Comparison of ENCODE assay signal across 8 cellular contexts in genomic region chr12:121697093-121697698, GRCh38. TPM values are rescaled to one million over a fixed set of nuclear protein-coding genes. Genes with fewer than 3 reads are reported as not detected.
DNase-seq lines count a peak whose midpoint lies in the region; ATAC-seq and TF ChIP-seq lines count a peak whose summit lies in the region.

No MANE protein-coding gene starts in this region.

- TF ChIP-seq POLR2A in NB4 (IDR thresholded peaks at IDR 0.05; ENCODE audit: extremely low read depth, insufficient read length): no peak

- no peaks in the 10 kb centered on the region for H3K27me3 Mint-ChIP-seq in activated T-cell treated with anti-CD3 and anti-CD28 coated beads, Interleukin-2, amount 50 U/mL, for 72 hours (ENCODE audit: low read depth)
- no peaks in the 10 kb centered on the region for H3K27me3 Mint-ChIP-seq in progenitor cell of endocrine pancreas

- no peaks in the 10 kb centered on the region for H3K9me3 Mint-ChIP-seq in activated T-cell treated with anti-CD3 and anti-CD28 coated beads, Interleukin-2, amount 50 U/mL, for 72 hours
- H3K9me3 Mint-ChIP-seq in progenitor cell of endocrine pancreas (ENCODE audit: low read depth): no peaks in the 10 kb centered on the region

- peak; percentile 29 to 52 for DNase-seq in activated T-cell treated with anti-CD3 and anti-CD28 coated beads, Interleukin-2, amount 50 U/mL, for 72 hours
- no peak for DNase-seq in activated T-cell treated with anti-CD3 and anti-CD28 coated beads, Interleukin-2, amount 50 U/mL, for 48 hours
- DNase-seq in NB4 (ENCODE audit: low read depth): peak; percentile 68
- peak; percentile 63 for DNase-seq in fibroblast of mammary gland (ENCODE audit: low read depth)
- DNase-seq in progenitor cell of endocrine pancreas (ENCODE audit: low spot score, unreplicated experiment): no peak
- DNase-seq in activated CD4-positive, CD25-positive, alpha-beta regulatory T cell treated with anti-CD3 and anti-CD28 coated beads, Interleukin-2, amount 50 U/mL, for 72 hours: no peak

- H3K4me3 ChIP-seq in NB4 (ENCODE audit: low read depth, low read length) (no peak overlapping the region), fibroblast of mammary gland (ENCODE audit: control insufficient read depth, low read depth, low read length) (no peak overlapping the region)

- no peaks in the 10 kb centered on the region for H3K4me1 Mint-ChIP-seq in activated T-cell treated with anti-CD3 and anti-CD28 coated beads, Interleukin-2, amount 50 U/mL, for 72 hours (ENCODE audit: low read depth)
- no peaks in the 10 kb centered on the region for H3K4me1 Mint-ChIP-seq in progenitor cell of endocrine pancreas (ENCODE audit: low read depth)

- peak overlapping the region in 1 of 2 donors; percentile 31 for H3K4me3 Mint-ChIP-seq in activated T-cell treated with anti-CD3 and anti-CD28 coated beads, Interleukin-2, amount 50 U/mL, for 72 hours
- no peak overlapping the region for H3K4me3 Mint-ChIP-seq in progenitor cell of endocrine pancreas (ENCODE audit: low read depth)

- no peaks in the 10 kb centered on the region for H3K36me3 Mint-ChIP-seq in activated T-cell treated with anti-CD3 and anti-CD28 coated beads, Interleukin-2, amount 50 U/mL, for 72 hours (ENCODE audit: insufficient read depth in 2 of 2)
- H3K36me3 Mint-ChIP-seq in progenitor cell of endocrine pancreas (ENCODE audit: insufficient read depth): no peaks in the 10 kb centered on the region

- no peak overlapping the region for H3K27ac Mint-ChIP-seq in activated T-cell treated with anti-CD3 and anti-CD28 coated beads, Interleukin-2, amount 50 U/mL, for 72 hours
- no peak overlapping the region for H3K27ac Mint-ChIP-seq in progenitor cell of endocrine pancreas

- ATAC-seq in activated T-cell treated with anti-CD3 and anti-CD28 coated beads, Interleukin-2, amount 50 U/mL, for 72 hours (replicated peaks in 1 of 2): no peak
- ATAC-seq in SK-N-SH treated with all-trans-retinoic acid at 6 μM for 48 hours: peak; percentile 54
- no peak for ATAC-seq in HG03108 (IDR thresholded peaks at IDR 0.05; ENCODE audit: unreplicated experiment)

- TF ChIP-seq CTCF in NB4 (IDR thresholded peaks at IDR 0.05; ENCODE audit: low read depth, low read length) (peak; percentile 33), fibroblast of mammary gland (conservative IDR thresholded peaks at IDR 0.05; ENCODE audit: control insufficient read depth, insufficient read depth, low read depth, low read length) (peak; percentile 28), progenitor cell of endocrine pancreas (IDR thresholded peaks at IDR 0.05; ENCODE audit: unreplicated experiment) (peak; percentile 68)

TF ChIP-seq in SK-N-SH treated with all-trans-retinoic acid at 6 μM for 48 hours, 23 proteins besides CTCF, POLR2A, EP300 and RAD21:
- TF ChIP-seq BACH2 (CRISPR knock-in tag; IDR thresholded peaks at IDR 0.05; ENCODE audit: borderline replicate concordance) (no peak), ARNTL (CRISPR knock-in tag; IDR thresholded peaks at IDR 0.05; ENCODE audit: borderline replicate concordance, low read depth) (no peak), ZC3H10 (CRISPR knock-in tag; IDR thresholded peaks at IDR 0.05) (no peak), TCF4 (CRISPR knock-in tag; IDR thresholded peaks at IDR 0.05; ENCODE audit: borderline replicate concordance) (no peak), TOX (CRISPR knock-in tag; IDR thresholded peaks at IDR 0.05; ENCODE audit: borderline replicate concordance) (no peak), ZFP30 (CRISPR knock-in tag; IDR thresholded peaks at IDR 0.05) (no peak), OSR1 (CRISPR knock-in tag; IDR thresholded peaks at IDR 0.05) (no peak), GLIS3 (CRISPR knock-in tag; IDR thresholded peaks at IDR 0.05) (no peak), ZFP3 (CRISPR knock-in tag; IDR thresholded peaks at IDR 0.05) (no peak), TSHZ2 (CRISPR knock-in tag; IDR thresholded peaks at IDR 0.05) (no peak), PPARA (CRISPR knock-in tag; IDR thresholded peaks at IDR 0.05; ENCODE audit: borderline replicate concordance) (no peak), ZNF565 (CRISPR knock-in tag; conservative IDR thresholded peaks at IDR 0.05; ENCODE audit: low read depth) (no peak), RARB (CRISPR knock-in tag; IDR thresholded peaks at IDR 0.05) (no peak), CSRNP3 (CRISPR knock-in tag; IDR thresholded peaks at IDR 0.05) (no peak), CREB5 (CRISPR knock-in tag; IDR thresholded peaks at IDR 0.05; ENCODE audit: low read depth) (no peak), PATZ1 (CRISPR knock-in tag; IDR thresholded peaks at IDR 0.05; ENCODE audit: borderline replicate concordance) (no peak), ISL1 (CRISPR knock-in tag; IDR thresholded peaks at IDR 0.05) (no peak), CSDC2 (CRISPR knock-in tag; IDR thresholded peaks at IDR 0.05) (no peak)
TF ChIP-seq in SK-N-SH treated with all-trans-retinoic acid at 6 μM for 48 hours: peak in this region for 0.

RNA-seq across cellular contexts. Expression of gene TMEM120B, which starts 15.4 kb away (rescaled TPM):
- 10 to 100 TPM in 1 of 2 donors, 1 to 10 TPM in 1; 7.1 to 10.1 TPM for total RNA-seq in activated T-cell treated with anti-CD3 and anti-CD28 coated beads, Interleukin-2, amount 50 U/mL, for 72 hours
- 16.1 and 17.2 TPM in 2 replicates for total RNA-seq in progenitor cell of endocrine pancreas

RNA-seq across cellular contexts. Expression of gene MORN3, which starts 27.7 kb away (rescaled TPM):
- total RNA-seq in activated T-cell treated with anti-CD3 and anti-CD28 coated beads, Interleukin-2, amount 50 U/mL, for 72 hours: 1 to 10 TPM; 2.4 to 3.2 TPM
- total RNA-seq in progenitor cell of endocrine pancreas: 1.1 and 1.5 TPM in 2 replicates

Comparison
In these comparisons a context has a peak if more than half of its experiments do, and no peak if none do; other contexts are left out.
1. DNase-seq: peak in activated T-cell treated with anti-CD3 and anti-CD28 coated beads, Interleukin-2, amount 50 U/mL, for 72 hours (2 of 2), NB4 (single experiment) and fibroblast of mammary gland (single experiment); none in activated T-cell treated with anti-CD3 and anti-CD28 coated beads, Interleukin-2, amount 50 U/mL, for 48 hours (0 of 2), progenitor cell of endocrine pancreas (single experiment) and activated CD4-positive, CD25-positive, alpha-beta regulatory T cell treated with anti-CD3 and anti-CD28 coated beads, Interleukin-2, amount 50 U/mL, for 72 hours (single experiment).
2. Peak in every context shown above with its lines, with median percentiles within 50 percentile points of each other: CTCF ChIP-seq.